ENCODE assay signal across 17 cellular contexts in genomic region chr2:175854149-175854548, GRCh38.
A peak's percentile ranks its signal among the peaks of the same experiment; 100 is the strongest.
DNase-seq lines count a peak whose midpoint lies in the region; ATAC-seq and TF ChIP-seq lines count a peak whose summit lies in the region.
"Had no signal": no experiment of that assay in that cellular context is flagged by ENCODE, and none has a peak within 500 bp of the region (broad histone marks: within the 10 kb centered on the region; RNA-seq: fewer than 3 reads in every experiment).

No MANE protein-coding gene starts in this region.

- peak overlapping the region; percentile 19 for H3K27ac ChIP-seq in mesodermal cell (ENCODE audit: low read depth, low read length, severe bottlenecking)
- no peak overlapping the region for H3K27ac ChIP-seq in uterus
- H3K27ac ChIP-seq: gastroesophageal sphincter, left ventricle myocardium inferior had no signal

- H3K4me1 ChIP-seq in mesodermal cell (ENCODE audit: control insufficient read depth, insufficient read depth, low read length, poor library complexity, severe bottlenecking) = peaks cover 18% of the 10 kb centered on the region
- H3K4me1 ChIP-seq in uterus = no peaks in the 10 kb centered on the region
- H3K4me1 ChIP-seq: Caco-2 had no signal

- H3K27me3 ChIP-seq in uterus = no peaks in the 10 kb centered on the region
- H3K27me3 ChIP-seq: gastroesophageal sphincter, MG63 had no signal

- WGBS in mesodermal cell (ENCODE audit: insufficient coverage in 2 of 2), 2 experiments = 86 to 100% methylated on average over 1 to 2 of the region's 3 CpGs

- H3K36me3 ChIP-seq in mesodermal cell (ENCODE audit: control insufficient read depth, insufficient read depth, low read length) (no peaks in the 10 kb centered on the region), uterus (no peaks in the 10 kb centered on the region)
- H3K36me3 ChIP-seq: gastroesophageal sphincter, left ventricle myocardium inferior, MG63 had no signal

- intact Hi-C loops in uterus (cut with DNase I; ENCODE audit: low total_unique reads) = no loop called here

- H3K4me3 ChIP-seq in mesodermal cell (ENCODE audit: extremely low read depth, insufficient read depth, low read length, poor library complexity, severe bottlenecking) = no peak overlapping the region
- H3K4me3 ChIP-seq in uterus = no peak overlapping the region
- H3K4me3 ChIP-seq: gastroesophageal sphincter, left ventricle myocardium inferior, MG63 had no signal

- no peak for TF ChIP-seq POLR2A in uterus (IDR thresholded peaks at IDR 0.05)

- DNase-seq in DMS 273 treated with DMSO at 0.1 percent for 48 hours (lab: John Stamatoyannopoulos, UW) = peak; percentile 23
- DNase-seq in NCI-H1417 treated with DMSO at 0.1 percent for 48 hours (lab: John Stamatoyannopoulos, UW) = peak; percentile 79
- peak; percentile 94 for DNase-seq in NCI-H748 treated with DMSO at 0.1 percent for 48 hours (lab: John Stamatoyannopoulos, UW)
- no peak for DNase-seq in uterus
- DNase-seq in SW 1271 (lab: John Stamatoyannopoulos, UW) = no peak
- DNase-seq in medulla oblongata (ENCODE audit: extremely low spot score) = no peak
- DNase-seq: activated CD4-positive, alpha-beta memory T cell treated with anti-CD3 and anti-CD28 coated beads for 36 hours; activated naive CD8-positive, alpha-beta T cell treated with anti-CD3 and anti-CD28 coated beads, Interleukin-2, amount 10 ng/mL, durations not matched to agents 7 days and 5 days; activated T-cell treated with anti-CD3 and anti-CD28 coated beads, Interleukin-2, amount 50 U/mL, for 48 hours; Caco-2; left ventricle myocardium inferior; MG63; NCI-H510A treated with DMSO at 0.1 percent for 48 hours; T-cell had no signal

- ATAC-seq in GM18868 (IDR thresholded peaks at IDR 0.05; ENCODE audit: unreplicated experiment) = no peak
- ATAC-seq: gastroesophageal sphincter, T-cell had no signal

- TF ChIP-seq CTCF in uterus (IDR thresholded peaks at IDR 0.05) = no peak

- H3K9me3 ChIP-seq in mesodermal cell (ENCODE audit: control insufficient read depth, low read length) = no peaks in the 10 kb centered on the region
- H3K9me3 ChIP-seq in uterus = no peaks in the 10 kb centered on the region
- H3K9me3 ChIP-seq: Caco-2, gastroesophageal sphincter, left ventricle myocardium inferior, MG63 had no signal

Comparison
In these comparisons a context has a peak if more than half of its experiments do, and no peak if none do; other contexts are left out.
1. DNase-seq: peak in DMS 273 treated with DMSO at 0.1 percent for 48 hours (single experiment), NCI-H1417 treated with DMSO at 0.1 percent for 48 hours (single experiment) and NCI-H748 treated with DMSO at 0.1 percent for 48 hours (single experiment); none in uterus (0 of 2), SW 1271 (0 of 2) and medulla oblongata (single experiment).